Comparison of ENCODE assay signal across 12 cellular contexts in the genomic region with DNA sequence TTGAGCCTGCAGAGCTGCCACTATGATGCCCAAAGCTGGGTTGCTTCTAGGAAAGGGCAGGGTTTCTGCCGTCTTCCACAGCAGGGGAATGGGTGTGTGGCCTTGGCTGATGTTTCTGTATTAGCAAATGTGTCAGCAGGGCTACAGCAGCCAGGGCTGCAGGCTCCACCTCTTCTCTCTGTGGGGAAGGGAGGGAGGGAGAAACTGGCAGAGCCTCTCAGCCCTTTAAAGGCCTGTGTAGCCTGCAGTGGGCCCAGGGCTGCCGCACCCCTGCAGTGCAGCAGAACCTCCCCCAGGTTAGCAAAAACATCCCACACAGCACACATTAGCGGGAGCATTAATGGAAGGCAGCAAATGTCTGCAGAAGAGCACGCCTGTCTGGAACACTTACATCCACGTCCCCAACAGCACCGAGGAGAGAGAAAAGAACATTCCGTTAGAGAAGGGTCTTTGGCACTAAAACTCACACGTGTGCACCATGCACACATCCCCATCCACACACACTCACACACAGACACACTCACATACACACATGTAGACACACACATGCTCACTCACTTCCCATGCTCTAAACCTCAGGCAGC. TPM values are rescaled to one million over a fixed set of nuclear protein-coding genes. Genes with fewer than 3 reads are reported as not detected.
DNase-seq lines count a peak whose midpoint lies in the region; ATAC-seq, FAIRE-seq and TF ChIP-seq lines count a peak whose summit lies in the region.
"Had no signal": no experiment of that assay in that cellular context is flagged by ENCODE, and none has a peak within 500 bp of the region (broad histone marks: within the 10 kb centered on the region; RNA-seq: fewer than 3 reads in every experiment).

No MANE protein-coding gene starts in this region.

- peaks cover 20% of the 10 kb centered on the region for H3K4me1 Mint-ChIP-seq in astrocyte (ENCODE audit: low read depth, unreplicated experiment)

- H3K4me2 ChIP-seq in astrocyte (ENCODE audit: low read length): peak overlapping the region; percentile 65

- peak overlapping the region; percentile 61 for H2AFZ ChIP-seq in astrocyte (ENCODE audit: low read depth, low read length)

- no peaks in the 10 kb centered on the region for H3K9me3 Mint-ChIP-seq in astrocyte (ENCODE audit: unreplicated experiment)

- no peaks in the 10 kb centered on the region for H3K79me2 ChIP-seq in astrocyte (ENCODE audit: insufficient read depth, low read length)

- no peaks in the 10 kb centered on the region for H3K27me3 Mint-ChIP-seq in astrocyte (ENCODE audit: low read depth, unreplicated experiment)

- H3K36me3 ChIP-seq in astrocyte (ENCODE audit: insufficient read depth, low read length) (no peaks in the 10 kb centered on the region), left ventricle myocardium inferior (no peaks in the 10 kb centered on the region), kidney (ENCODE audit: control insufficient read depth in 1 of 2, insufficient read depth in 2 of 2, low read length in 2 of 2) (no peaks in the 10 kb centered on the region)
- H3K36me3 ChIP-seq: right lobe of liver had no signal

- no peaks in the 10 kb centered on the region for H3K36me3 Mint-ChIP-seq in astrocyte (ENCODE audit: low read depth, unreplicated experiment)

- H3K9me3 ChIP-seq in astrocyte (ENCODE audit: insufficient read depth, low read depth, low read length) (no peaks in the 10 kb centered on the region), left ventricle myocardium inferior (replicated peaks) (no peaks in the 10 kb centered on the region), kidney (ENCODE audit: control insufficient read depth in 1 of 2, low read length in 2 of 2) (no peaks in the 10 kb centered on the region)
- H3K9me3 ChIP-seq: right lobe of liver had no signal

- TF ChIP-seq CTCF in astrocyte (IDR thresholded peaks at IDR 0.05; ENCODE audit: insufficient read depth, low read depth, low read length): no peak
- no peak for TF ChIP-seq CTCF in left ventricle myocardium inferior (IDR thresholded peaks at IDR 0.05; ENCODE audit: borderline replicate concordance)
- no peak for TF ChIP-seq CTCF in kidney (IDR thresholded peaks at IDR 0.05; ENCODE audit: borderline replicate concordance, extremely low read depth, insufficient read depth)

- H3K9ac ChIP-seq in astrocyte (ENCODE audit: low read length) (no peak overlapping the region), kidney (ENCODE audit: low read length in 2 of 2) (no peak overlapping the region)

- intact Hi-C loops in left ventricle myocardium inferior (cut with micrococcal nuclease) (loop anchor here (5.0 kb wide), 1 partner anchor 149 kb away; no protein-coding TSS in a partner anchor), posterior vena cava (cut with DNase I) (loop anchor here (5.0 to 10.0 kb wide), 2 partner anchors 62 to 144 kb away; no protein-coding TSS in a partner anchor), kidney (cut with DNase I) (loop anchor here (10.0 kb wide), 1 partner anchor 142 kb away; no protein-coding TSS in a partner anchor)

- H3K27ac ChIP-seq in astrocyte (ENCODE audit: low read depth, low read length): no peak overlapping the region
- H3K27ac ChIP-seq in left ventricle myocardium inferior (replicated peaks): peak overlapping the region; percentile 89
- no peak overlapping the region for H3K27ac ChIP-seq in kidney (ENCODE audit: low read depth in 2 of 2, low read length in 2 of 2)
- H3K27ac ChIP-seq: right lobe of liver had no signal

- H4K20me1 ChIP-seq in astrocyte (ENCODE audit: insufficient read depth, low read length): no peaks in the 10 kb centered on the region

- no peak overlapping the region for H3K27ac Mint-ChIP-seq in astrocyte (ENCODE audit: unreplicated experiment)

- H3K4me3 Mint-ChIP-seq in astrocyte (ENCODE audit: unreplicated experiment): no peak overlapping the region

- DNase-seq in ELF-1 (ENCODE audit: low read depth, low spot score): peak; percentile 45
- DNase-seq in astrocyte (ENCODE audit: low read depth): peak; percentile 42
- peak; percentile 68 for DNase-seq in left ventricle myocardium inferior
- DNase-seq in posterior vena cava (ENCODE audit: low spot score): peak; percentile 88
- no peak for DNase-seq in CD1c-positive myeloid dendritic cell (ENCODE audit: extremely low spot score)
- DNase-seq in kidney: no peak
- no peak for DNase-seq in SHP77 treated with DMSO at 0.1 percent for 48 hours (lab: John Stamatoyannopoulos, UW)
- DNase-seq: DMS153, right lobe of liver, trophoblast cell had no signal

- no peaks in the 10 kb centered on the region for H3K27me3 ChIP-seq in astrocyte (ENCODE audit: insufficient read depth, low read length)
- no peaks in the 10 kb centered on the region for H3K27me3 ChIP-seq in left ventricle myocardium inferior (ENCODE audit: low read depth)
- H3K27me3 ChIP-seq: right lobe of liver had no signal

- no peak for ATAC-seq in HG03280 (IDR thresholded peaks at IDR 0.05; ENCODE audit: unreplicated experiment)

- H3K4me3 ChIP-seq in astrocyte (ENCODE audit: insufficient read depth, low read depth, low read length) (no peak overlapping the region), left ventricle myocardium inferior (peak overlapping the region; percentile 17), kidney (ENCODE audit: low read length in 2 of 2) (no peak overlapping the region)
- H3K4me3 ChIP-seq: right lobe of liver had no signal

- peaks cover 17% of the 10 kb centered on the region for H3K4me1 ChIP-seq in astrocyte (ENCODE audit: insufficient read depth, low read length)
- peaks cover 63% of the 10 kb centered on the region for H3K4me1 ChIP-seq in left ventricle myocardium inferior
- H3K4me1 ChIP-seq in kidney (ENCODE audit: control insufficient read depth in 1 of 2, insufficient read depth in 1 of 2, low read depth in 1 of 2, low read length in 2 of 2): no peaks in the 10 kb centered on the region
- H3K4me1 ChIP-seq: right lobe of liver had no signal

- FAIRE-seq in astrocyte (lab: Jason Lieb, UNC) (no peak), kidney (lab: Jason Lieb, UNC) (no peak)
- FAIRE-seq: colon had no signal

RNA-seq across cellular contexts. Expression of gene MRPL35, which starts 23.9 kb away (rescaled TPM):
- total RNA-seq in astrocyte (31.4 and 35.2 TPM in 2 replicates), left ventricle myocardium inferior (111 TPM), posterior vena cava (10 to 100 TPM; 30.8 to 39.4 TPM), kidney (35.0 TPM)
- 93.1 TPM for polyA plus RNA-seq in kidney (ENCODE audit: insufficient read depth, low read depth, low replicate concordance)

RNA-seq across cellular contexts. Expression of gene IMMT, which starts 27.9 kb away (rescaled TPM):
- total RNA-seq in astrocyte: 99.3 and 99.4 TPM in 2 replicates
- 288 TPM for total RNA-seq in left ventricle myocardium inferior
- total RNA-seq in posterior vena cava: 10 to 100 TPM; 67.6 to 73.7 TPM
- 74.0 TPM for total RNA-seq in kidney
- 113 TPM for polyA plus RNA-seq in kidney (ENCODE audit: insufficient read depth, low read depth, low replicate concordance)

Comparison
In these comparisons a context has a peak if more than half of its experiments do, and no peak if none do; other contexts are left out.
1. DNase-seq: peak in ELF-1 (single experiment), astrocyte (single experiment), left ventricle myocardium inferior (single experiment) and posterior vena cava (single experiment); none in CD1c-positive myeloid dendritic cell (single experiment), kidney (single experiment) and SHP77 treated with DMSO at 0.1 percent for 48 hours (single experiment).